12 cellular contexts compared by ENCODE assay signal in the genomic region with DNA sequence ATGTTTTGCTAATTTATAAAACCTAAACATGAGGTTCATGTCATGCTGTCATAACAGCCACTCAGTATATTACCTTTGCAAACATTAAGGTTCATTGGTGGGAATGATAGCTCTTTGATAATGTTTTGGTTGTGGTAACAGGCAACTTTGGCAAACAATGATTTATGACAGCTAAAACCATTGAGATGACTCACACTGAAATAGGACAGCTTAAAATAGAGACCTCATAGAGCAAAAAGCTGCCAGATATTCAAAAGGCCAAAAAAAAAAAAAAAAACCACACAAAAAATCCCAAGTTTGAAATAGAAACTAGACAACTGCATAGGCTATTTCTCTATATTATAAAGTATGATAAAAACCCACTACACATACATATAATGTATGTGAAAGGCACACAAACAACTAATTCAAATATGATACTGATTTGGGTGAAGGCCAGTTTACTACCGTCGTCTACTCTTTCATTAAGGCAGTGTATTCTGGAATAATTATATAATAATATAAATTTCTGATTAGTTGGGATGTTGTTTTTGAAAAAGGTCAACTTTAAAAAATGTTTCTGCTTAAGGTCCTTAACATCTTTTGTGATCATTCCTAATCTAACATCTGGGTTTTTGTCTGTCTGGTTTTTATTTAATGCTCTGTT.
DNase-seq lines count a peak whose midpoint lies in the region; ATAC-seq, FAIRE-seq and TF ChIP-seq lines count a peak whose summit lies in the region.
"Had no signal": no experiment of that assay in that cellular context is flagged by ENCODE, and none has a peak within 500 bp of the region (broad histone marks: within the 10 kb centered on the region; RNA-seq: fewer than 3 reads in every experiment).

No MANE protein-coding gene starts in this region.

- H3K27ac Mint-ChIP-seq in astrocyte (ENCODE audit: unreplicated experiment), result peak overlapping the region; percentile 65

- H3K36me3 Mint-ChIP-seq in astrocyte (ENCODE audit: low read depth, unreplicated experiment), result no peaks in the 10 kb centered on the region

- TF ChIP-seq CTCF in astrocyte (IDR thresholded peaks at IDR 0.05; ENCODE audit: insufficient read depth, low read depth, low read length) (no peak), hepatocyte (IDR thresholded peaks at IDR 0.05; ENCODE audit: poor library complexity) (no peak), spleen (IDR thresholded peaks at IDR 0.05 in 8 of 11, conservative IDR thresholded peaks at IDR 0.05 in 3 of 11) (no peak), PC-9 (conservative IDR thresholded peaks at IDR 0.05) (no peak)

- no TSS peak for BruUV-seq in PC-9 (replicated peaks; lab: Mats Ljungman, UMichigan)

- CTCF ChIA-PET in PC-9 (lab: Charles Lee), result no interaction called here

- POLR2A ChIA-PET in PC-9 (lab: Charles Lee; ENCODE audit: unreplicated experiment), result no interaction called here

- ATAC-seq in Right ventricle myocardium superior (ENCODE audit: poor library complexity) (peak; percentile 63), right cardiac atrium (no peak), HG03039 (IDR thresholded peaks at IDR 0.05; ENCODE audit: unreplicated experiment) (peak; percentile 70)
- ATAC-seq: A549 had no signal

- H3K27ac ChIP-seq in right cardiac atrium (ENCODE audit: low read length) (no peak overlapping the region), astrocyte (ENCODE audit: low read depth, low read length) (no peak overlapping the region), hepatocyte (no peak overlapping the region), spleen (no peak overlapping the region), PC-9 (no peak overlapping the region)
- H3K27ac ChIP-seq: A549, tibial nerve had no signal

- no peaks in the 10 kb centered on the region for H3K27me3 ChIP-seq in right cardiac atrium (ENCODE audit: control insufficient read depth, insufficient read depth)
- H3K27me3 ChIP-seq in astrocyte (ENCODE audit: insufficient read depth, low read length), result no peaks in the 10 kb centered on the region
- no peaks in the 10 kb centered on the region for H3K27me3 ChIP-seq in hepatocyte
- no peaks in the 10 kb centered on the region for H3K27me3 ChIP-seq in spleen (replicated peaks in 1 of 7)
- no peaks in the 10 kb centered on the region for H3K27me3 ChIP-seq in PC-9 (ENCODE audit: insufficient read depth, low read depth)
- H3K27me3 ChIP-seq: tibial nerve had no signal

- no peaks in the 10 kb centered on the region for H3K9me3 Mint-ChIP-seq in astrocyte (ENCODE audit: unreplicated experiment)

- H3K9me2 ChIP-seq in hepatocyte (replicated peaks; ENCODE audit: insufficient read depth) (no peaks in the 10 kb centered on the region), PC-9 (ENCODE audit: insufficient read depth) (no peaks in the 10 kb centered on the region)

- WGBS in right cardiac atrium, result 34% methylated on average over 2 of the region's 2 CpGs
- 89% methylated on average over 2 of the region's 2 CpGs for WGBS in hepatocyte (ENCODE audit: low lambda C conversion rate, missing lambda C conversion rate)
- 48 to 84% (median 80%) methylated on average over 2 of the region's 2 CpGs for whole genome bisulfite sequencing in spleen, 5 donors

- no peak overlapping the region for H3K9ac ChIP-seq in astrocyte (ENCODE audit: low read length)

- no peaks in the 10 kb centered on the region for H3F3A ChIP-seq in PC-9 (ENCODE audit: insufficient read depth, low read depth)

- H3K4me1 ChIP-seq in right cardiac atrium (ENCODE audit: control insufficient read depth, insufficient read depth, low read length), result no peaks in the 10 kb centered on the region
- no peaks in the 10 kb centered on the region for H3K4me1 ChIP-seq in astrocyte (ENCODE audit: insufficient read depth, low read length)
- no peaks in the 10 kb centered on the region for H3K4me1 ChIP-seq in hepatocyte (ENCODE audit: insufficient read depth)
- no peaks in the 10 kb centered on the region for H3K4me1 ChIP-seq in spleen
- no peaks in the 10 kb centered on the region for H3K4me1 ChIP-seq in PC-9 (replicated peaks; ENCODE audit: insufficient read depth)
- H3K4me1 ChIP-seq: A549 had no signal

- H3K36me3 ChIP-seq in astrocyte (ENCODE audit: insufficient read depth, low read length) (no peaks in the 10 kb centered on the region), hepatocyte (replicated peaks; ENCODE audit: insufficient read depth, low read depth) (no peaks in the 10 kb centered on the region), spleen (no peaks in the 10 kb centered on the region), PC-9 (ENCODE audit: low read depth) (no peaks in the 10 kb centered on the region)
- H3K36me3 ChIP-seq: tibial nerve had no signal

- H3K4me1 Mint-ChIP-seq in astrocyte (ENCODE audit: low read depth, unreplicated experiment), result peaks cover 9% of the 10 kb centered on the region

- H3K4me3 Mint-ChIP-seq in astrocyte (ENCODE audit: unreplicated experiment), result peak overlapping the region; percentile 35

- no peaks in the 10 kb centered on the region for H3K79me2 ChIP-seq in astrocyte (ENCODE audit: insufficient read depth, low read length)
- H3K79me2 ChIP-seq in hepatocyte, result no peaks in the 10 kb centered on the region
- H3K79me2 ChIP-seq in PC-9 (ENCODE audit: low read depth), result no peaks in the 10 kb centered on the region

- H3K9me3 ChIP-seq in right cardiac atrium (ENCODE audit: control insufficient read depth, low read length), result no peaks in the 10 kb centered on the region
- H3K9me3 ChIP-seq in astrocyte (ENCODE audit: insufficient read depth, low read depth, low read length), result no peaks in the 10 kb centered on the region
- no peaks in the 10 kb centered on the region for H3K9me3 ChIP-seq in hepatocyte (ENCODE audit: low read depth)
- H3K9me3 ChIP-seq in spleen, result no peaks in the 10 kb centered on the region
- no peaks in the 10 kb centered on the region for H3K9me3 ChIP-seq in PC-9 (ENCODE audit: insufficient read depth, low read depth)
- H3K9me3 ChIP-seq: A549, tibial nerve had no signal

- H2AFZ ChIP-seq in astrocyte (ENCODE audit: low read depth, low read length), result no peak overlapping the region
- H2AFZ ChIP-seq in hepatocyte, result no peak overlapping the region
- no peak overlapping the region for H2AFZ ChIP-seq in PC-9

- no peak for FAIRE-seq in astrocyte (lab: Jason Lieb, UNC)
- FAIRE-seq: A549, keratinocyte had no signal

- TF ChIP-seq POLR2A in spleen (IDR thresholded peaks at IDR 0.05), result no peak

- intact Hi-C loops in Right ventricle myocardium superior (cut with DNase I), result no loop called here
- intact Hi-C loops in right cardiac atrium (cut with DNase I), result no loop called here
- intact Hi-C loops in spleen (cut with DNase I; ENCODE audit: low total_unique reads), result no loop called here
- intact Hi-C loops in PC-9 (cut with micrococcal nuclease; ENCODE audit: unreplicated experiment), result no loop called here

- no peak for DNase-seq in Right ventricle myocardium superior
- DNase-seq in right cardiac atrium, result no peak
- peak; percentile 71 for DNase-seq in astrocyte (ENCODE audit: low read depth)
- DNase-seq in hepatocyte (ENCODE audit: low spot score), result no peak
- DNase-seq in spleen, result no peak
- DNase-seq in PC-9, result no peak
- DNase-seq in activated T-cell treated with anti-CD3 and anti-CD28 coated beads, Interleukin-2, amount 50 U/mL, for 1 hour, result no peak
- DNase-seq: stimulated activated CD4-positive, alpha-beta T cell treated with anti-CD3 and anti-CD28 coated beads, Interleukin-12 subunit alpha, Interleukin-12 subunit beta, amount 100 ng/mL, for 4 hours had no signal

- H3K4me3 ChIP-seq in right cardiac atrium (ENCODE audit: low read length), result no peak overlapping the region
- H3K4me3 ChIP-seq in astrocyte (ENCODE audit: insufficient read depth, low read depth, low read length), result no peak overlapping the region
- H3K4me3 ChIP-seq in hepatocyte, result no peak overlapping the region
- no peak overlapping the region for H3K4me3 ChIP-seq in spleen
- no peak overlapping the region for H3K4me3 ChIP-seq in PC-9
- H3K4me3 ChIP-seq: A549, tibial nerve had no signal

- H4K20me1 ChIP-seq in astrocyte (ENCODE audit: insufficient read depth, low read length) (no peaks in the 10 kb centered on the region), hepatocyte (ENCODE audit: insufficient read depth, poor library complexity, severe bottlenecking) (no peaks in the 10 kb centered on the region), PC-9 (ENCODE audit: insufficient read depth) (no peaks in the 10 kb centered on the region)

- H3K27me3 Mint-ChIP-seq in astrocyte (ENCODE audit: low read depth, unreplicated experiment), result no peaks in the 10 kb centered on the region

- H3K4me2 ChIP-seq in astrocyte (ENCODE audit: low read length), result peak overlapping the region; percentile 26
- no peak overlapping the region for H3K4me2 ChIP-seq in hepatocyte
- H3K4me2 ChIP-seq in PC-9, result no peak overlapping the region
- H3K4me2 ChIP-seq: A549 had no signal

Comparison
In these comparisons a context has a peak if more than half of its experiments do, and no peak if none do; other contexts are left out.
1. ATAC-seq: peak in Right ventricle myocardium superior (single experiment) and HG03039 (single experiment); none in right cardiac atrium (0 of 2).